Comparison of ENCODE assay signal across 16 cellular contexts in genomic region chr5:180133971-180134508, GRCh38.
DNase-seq lines count a peak whose midpoint lies in the region; ATAC-seq, FAIRE-seq and TF ChIP-seq lines count a peak whose summit lies in the region.
"Had no signal": no experiment of that assay in that cellular context is flagged by ENCODE, and none has a peak within 500 bp of the region (broad histone marks: within the 10 kb centered on the region; RNA-seq: fewer than 3 reads in every experiment).

No MANE protein-coding gene starts in this region.

- no peaks in the 10 kb centered on the region for H3K9me3 Mint-ChIP-seq in type B pancreatic cell
- H3K9me3 Mint-ChIP-seq: CD4-positive, alpha-beta T cell; GM23338 had no signal

- WGBS in K562 (ENCODE audit: insufficient coverage, low coverage, missing lambda C conversion rate): 6% methylated on average over 9 of the region's 9 CpGs

- peak overlapping the region; percentile 46 for H3K27ac Mint-ChIP-seq in type B pancreatic cell
- H3K27ac Mint-ChIP-seq: CD4-positive, alpha-beta T cell; GM23338 had no signal

- no peaks in the 10 kb centered on the region for H3K4me1 Mint-ChIP-seq in type B pancreatic cell (ENCODE audit: unreplicated experiment)

- H3K9me3 ChIP-seq in K562 (replicated peaks; ENCODE audit: control insufficient read depth, insufficient read depth, low read depth, low read length): peaks cover 2% of the 10 kb centered on the region; the same call in 1 of the 2 replicates
- no peaks in the 10 kb centered on the region for H3K9me3 ChIP-seq in lower lobe of right lung

- in situ Hi-C loops in K562 (cut with MboI): no loop called here

- H2AFZ ChIP-seq in K562 (ENCODE audit: low read depth, low read length): no peak overlapping the region
- H2AFZ ChIP-seq: GM23338 had no signal

- ATAC-seq in Right ventricle myocardium inferior: no peak
- no peak for ATAC-seq in left cardiac atrium
- ATAC-seq in K562: no peak; the same call in 2 of the 3 replicates
- ATAC-seq in lower lobe of right lung: no peak
- no peak for ATAC-seq in HG03460 (IDR thresholded peaks at IDR 0.05; ENCODE audit: unreplicated experiment)
- ATAC-seq: GM23338 had no signal

- no peaks in the 10 kb centered on the region for H3K36me3 Mint-ChIP-seq in type B pancreatic cell

- H3K4me3 Mint-ChIP-seq in type B pancreatic cell: no peak overlapping the region
- H3K4me3 Mint-ChIP-seq: CD4-positive, alpha-beta T cell; GM23338 had no signal

- no peak for TF ChIP-seq RAD21 in K562 (CRISPR knock-in tag; conservative IDR thresholded peaks at IDR 0.05 in 1 of 2, IDR thresholded peaks at IDR 0.05 in 1 of 2)

- TF ChIP-seq CTCF in K562 (IDR thresholded peaks at IDR 0.05 in 2 of 3, conservative IDR thresholded peaks at IDR 0.05 in 1 of 3; ENCODE audit: insufficient read depth in 2 of 3, low read depth in 1 of 3, low read length in 3 of 3) (no peak), lower lobe of right lung (IDR thresholded peaks at IDR 0.05) (no peak), type B pancreatic cell (conservative IDR thresholded peaks at IDR 0.05) (no peak)

- H3K27ac ChIP-seq in K562 (ENCODE audit: extremely low read depth, low read depth, low read length) (no peak overlapping the region), lower lobe of right lung (no peak overlapping the region)

- peaks cover 0 to 35% of the 10 kb centered on the region in 2 experiments; a peak in 2 of 5 replicates for H3K4me1 ChIP-seq in K562 (replicated peaks in 1 of 2; ENCODE audit: control insufficient read depth in 2 of 2, insufficient read depth in 2 of 2, low read length in 2 of 2)
- H3K4me1 ChIP-seq in lower lobe of right lung: no peaks in the 10 kb centered on the region

- no peak for TF ChIP-seq EP300 in K562 (IDR thresholded peaks at IDR 0.05; ENCODE audit: low read length)

- H3K4me2 ChIP-seq in K562 (ENCODE audit: insufficient read depth, low read length): no peak overlapping the region
- H3K4me2 ChIP-seq: GM23338 had no signal

- TF ChIP-seq POLR2A in K562 (conservative IDR thresholded peaks at IDR 0.05): no peak

- intact Hi-C loops in Right ventricle myocardium inferior (cut with DNase I): no loop called here
- intact Hi-C loops in left cardiac atrium (cut with DNase I): loop anchor here (5.0 to 10.0 kb wide), 2 partner anchors 73 to 331 kb away; partner anchors contain the start of gene RASGEF1C (in 1 of the 2)
- intact Hi-C loops in K562 (cut with micrococcal nuclease): loop anchor here (5.0 kb wide), 1 partner anchor 68 kb away; no protein-coding TSS in a partner anchor
- intact Hi-C loops in lower lobe of right lung (cut with DNase I): no loop called here

- H3K9me1 ChIP-seq in K562 (ENCODE audit: control insufficient read depth, insufficient read depth, low read length): no peaks in the 10 kb centered on the region

- H3K27me3 Mint-ChIP-seq in type B pancreatic cell: no peaks in the 10 kb centered on the region

- H3K36me3 ChIP-seq in K562 (ENCODE audit: control insufficient read depth, insufficient read depth, low read length) (no peaks in the 10 kb centered on the region), lower lobe of right lung (no peaks in the 10 kb centered on the region)

- H3K9ac ChIP-seq in K562 (ENCODE audit: insufficient read depth in 1 of 2, low read depth in 2 of 2, low read length in 2 of 2): no peak overlapping the region

- DNase-seq in Right ventricle myocardium inferior (ENCODE audit: missing footprints): peak; percentile 66
- DNase-seq in left cardiac atrium: no peak
- no peak for DNase-seq in K562 (ENCODE audit: extremely low read depth in 1 of 4, low spot score in 3 of 4)
- peak; percentile 39 for DNase-seq in lower lobe of right lung
- peak; percentile 39 for DNase-seq in type B pancreatic cell (ENCODE audit: extremely low spot score, unreplicated experiment)
- DNase-seq in stimulated activated naive CD4-positive, alpha-beta T cell (lab: John Stamatoyannopoulos, UW): no peak
- DNase-seq: ACHN; Calu3; CD4-positive, alpha-beta T cell; NCI-H1436 treated with DMSO at 0.1 percent for 48 hours; NCI-H2081 treated with DMSO at 0.1 percent for 48 hours; NCI-H526 treated with DMSO at 0.1 percent for 48 hours; RPMI8226 had no signal

- CTCF ChIA-PET in K562 (lab: Yijun Ruan, JAX; ENCODE audit: low intra/inter-chr PET ratio): interaction anchor here (0.5 kb wide), 1 partner anchor 292 kb away, joined by 4 read pairs; no protein-coding TSS in a partner anchor

- H3K4me3 ChIP-seq in K562: no peak overlapping the region
- H3K4me3 ChIP-seq in lower lobe of right lung: no peak overlapping the region
- H3K4me3 ChIP-seq: GM23338 had no signal

- no TSS peak for BruUV-seq in K562 (replicated peaks; lab: Mats Ljungman, UMichigan)

- no peaks in the 10 kb centered on the region for H4K20me1 ChIP-seq in K562 (replicated peaks; ENCODE audit: control insufficient read depth, insufficient read depth, low read length)

- H3K27me3 ChIP-seq in K562 (ENCODE audit: control insufficient read depth in 2 of 2, insufficient read depth in 2 of 2, low read length in 2 of 2): peaks cover 27 to 57% of the 10 kb centered on the region in 2 experiments; a peak in 4 of 5 replicates
- H3K27me3 ChIP-seq in lower lobe of right lung (ENCODE audit: low read depth): peaks cover 5% of the 10 kb centered on the region

- POLR2A ChIA-PET in K562 (lab: Yijun Ruan, JAX): interaction anchor here (0.5 kb wide), 1 partner anchor 337 kb away, joined by 3 read pairs; no protein-coding TSS in a partner anchor

- H3K79me2 ChIP-seq in K562 (ENCODE audit: control insufficient read depth, insufficient read depth, low read length): no peaks in the 10 kb centered on the region

- FAIRE-seq in K562 (lab: Jason Lieb, UNC): no peak
- FAIRE-seq: GM19239 had no signal

TF ChIP-seq in K562, 482 proteins besides CTCF, POLR2A, EP300 and RAD21:
- no peak for TF ChIP-seq POU5F1 (IDR thresholded peaks at IDR 0.05; ENCODE audit: borderline replicate concordance, low read depth, low read length, partially characterized antibody)
- no peak for TF ChIP-seq SNRNP70 (optimal IDR thresholded peaks at IDR 0.05; ENCODE audit: low read depth, low read length)
- TF ChIP-seq RFX1 (IDR thresholded peaks at IDR 0.05): no peak
- peak; percentile 64 for TF ChIP-seq NFE2 (IDR thresholded peaks at IDR 0.05; ENCODE audit: low read depth)
- no peak for TF ChIP-seq HDGF (IDR thresholded peaks at IDR 0.05)
- TF ChIP-seq MYC (IDR thresholded peaks at IDR 0.05; ENCODE audit: low read depth, low read length): no peak
- TF ChIP-seq MYC (CRISPR knock-in tag; IDR thresholded peaks at IDR 0.05; ENCODE audit: borderline replicate concordance, low read depth): no peak
- TF ChIP-seq HLTF (IDR thresholded peaks at IDR 0.05): no peak
- TF ChIP-seq CBFA2T2 (conservative IDR thresholded peaks at IDR 0.05): no peak

Comparison
In these comparisons a context has a peak if more than half of its experiments do, and no peak if none do; other contexts are left out.
1. DNase-seq: peak in Right ventricle myocardium inferior (single experiment), lower lobe of right lung (single experiment) and type B pancreatic cell (single experiment); none in left cardiac atrium (single experiment), K562 (0 of 4) and stimulated activated naive CD4-positive, alpha-beta T cell (0 of 6).
2. intact Hi-C loops: an anchor here in left cardiac atrium (5.0 to 10.0 kb wide) and K562 (5.0 kb wide); none called in Right ventricle myocardium inferior and lower lobe of right lung.